ENCODE assay signal across 16 cellular contexts in the genomic region with DNA sequence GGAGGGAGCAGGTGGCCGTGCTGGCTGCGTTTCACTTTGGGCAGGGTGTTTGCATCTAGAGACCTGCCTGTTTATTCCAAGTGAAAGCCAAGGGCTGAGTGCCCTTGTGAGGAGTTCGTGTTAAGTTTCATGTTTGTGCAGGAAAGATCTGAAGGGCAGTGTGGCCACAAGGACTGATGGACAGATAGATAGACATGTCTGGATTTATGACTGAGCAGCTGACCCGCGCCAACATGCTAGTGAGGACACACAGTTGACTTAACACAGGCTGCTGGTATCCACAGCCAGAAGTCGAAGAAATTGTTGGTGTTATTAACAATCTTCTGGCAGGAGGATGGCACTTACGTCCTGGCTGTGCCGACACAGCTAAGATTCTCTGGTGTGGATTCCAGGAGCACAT.
DNase-seq lines count a peak whose midpoint lies in the region; ATAC-seq and TF ChIP-seq lines count a peak whose summit lies in the region.
"Had no signal": no experiment of that assay in that cellular context is flagged by ENCODE, and none has a peak within 500 bp of the region (broad histone marks: within the 10 kb centered on the region; RNA-seq: fewer than 3 reads in every experiment).

No MANE protein-coding gene starts in this region.

- H3K4me1 ChIP-seq in esophagus muscularis mucosa, result peaks cover 18 to 61% (median 52%) of the 10 kb centered on the region in 4 donors
- H3K4me1 ChIP-seq in osteoblast (ENCODE audit: insufficient read depth, low read length), result peaks cover 3% of the 10 kb centered on the region
- peaks cover 19% of the 10 kb centered on the region for H3K4me1 ChIP-seq in upper lobe of right lung

- ATAC-seq in upper lobe of right lung, result peak; percentile 37
- ATAC-seq in left colon, result no peak
- ATAC-seq: activated CD8-positive, alpha-beta T cell treated with anti-CD3 and anti-CD28 coated beads for 36 hours; activated T-helper 17 cell treated with anti-CD3 and anti-CD28 coated beads, Interleukin-2, amount 50 U/mL, for 72 hours; naive thymus-derived CD8-positive, alpha-beta T cell had no signal

- no peaks in the 10 kb centered on the region for H3K79me2 ChIP-seq in osteoblast (ENCODE audit: insufficient read depth, low read length)

- H3K9me3 ChIP-seq in esophagus muscularis mucosa (no peaks in the 10 kb centered on the region), osteoblast (ENCODE audit: low read depth, low read length) (no peaks in the 10 kb centered on the region), upper lobe of right lung (no peaks in the 10 kb centered on the region)

- H3K36me3 ChIP-seq in esophagus muscularis mucosa (no peaks in the 10 kb centered on the region), osteoblast (ENCODE audit: insufficient read depth, low read length) (no peaks in the 10 kb centered on the region), upper lobe of right lung (no peaks in the 10 kb centered on the region)

- DNase-seq in NCI-H2171 treated with DMSO at 0.1 percent for 48 hours (lab: John Stamatoyannopoulos, UW) (peak; percentile 46), NCI-H2171 (lab: John Stamatoyannopoulos, UW) (no peak), esophagus muscularis mucosa (ENCODE audit: extremely low spot score) (no peak), osteoblast (ENCODE audit: insufficient read length, low spot score, missing footprints) (no peak), upper lobe of right lung (no peak), left colon (no peak), activated gamma-delta T cell (lab: John Stamatoyannopoulos, UW) (no peak)
- DNase-seq in stimulated activated CD4-positive, alpha-beta T cell treated with anti-CD3 and anti-CD28 coated beads, Interleukin-2, amount 100 ng/mL, for 24 hours, result no peak
- DNase-seq: 8988T; activated CD8-positive, alpha-beta T cell treated with anti-CD3 and anti-CD28 coated beads for 36 hours; amniotic stem cell; H7; naive thymus-derived CD8-positive, alpha-beta T cell; NCI-H1048; stimulated activated CD4-positive, alpha-beta T cell treated with anti-CD3 and anti-CD28 coated beads, Interleukin-4, amount 100 ng/mL, for 1 hour had no signal

- TF ChIP-seq CTCF in esophagus muscularis mucosa (IDR thresholded peaks at IDR 0.05) (no peak), osteoblast (IDR thresholded peaks at IDR 0.05; ENCODE audit: extremely low read depth, low read depth, low read length) (no peak), upper lobe of right lung (IDR thresholded peaks at IDR 0.05) (no peak)

- H3K4me3 ChIP-seq in esophagus muscularis mucosa (no peak overlapping the region), osteoblast (ENCODE audit: insufficient read depth, low read length) (no peak overlapping the region), upper lobe of right lung (no peak overlapping the region)

- H4K20me1 ChIP-seq in osteoblast (ENCODE audit: insufficient read depth, low read length), result no peaks in the 10 kb centered on the region

- intact Hi-C loops in esophagus muscularis mucosa (cut with DNase I) (no loop called here), upper lobe of right lung (cut with DNase I) (no loop called here), left colon (cut with DNase I, micrococcal nuclease) (no loop called here)

- no peak for TF ChIP-seq POLR2A in esophagus muscularis mucosa (IDR thresholded peaks at IDR 0.05; ENCODE audit: low read depth)

- 44% methylated on average over 8 of the region's 8 CpGs for WGBS in esophagus muscularis mucosa

- peak overlapping the region; percentile 32 for H2AFZ ChIP-seq in osteoblast (ENCODE audit: low read length)

- no peak for TF ChIP-seq EP300 in esophagus muscularis mucosa (IDR thresholded peaks at IDR 0.05)

- no peak overlapping the region for H3K4me2 ChIP-seq in osteoblast (ENCODE audit: insufficient read depth, low read length)

- H3K27me3 ChIP-seq in esophagus muscularis mucosa, result no peaks in the 10 kb centered on the region
- H3K27me3 ChIP-seq in osteoblast (ENCODE audit: insufficient read depth, low read length), result no peaks in the 10 kb centered on the region
- no peaks in the 10 kb centered on the region for H3K27me3 ChIP-seq in upper lobe of right lung

- H3K27ac ChIP-seq in esophagus muscularis mucosa (replicated peaks in 1 of 4) (peak overlapping the region; percentile 82 to 83 (median 82)), osteoblast (ENCODE audit: low read depth, low read length) (no peak overlapping the region), upper lobe of right lung (peak overlapping the region; percentile 70)
